Comparison of ENCODE assay signal across 12 cellular contexts in the genomic region with DNA sequence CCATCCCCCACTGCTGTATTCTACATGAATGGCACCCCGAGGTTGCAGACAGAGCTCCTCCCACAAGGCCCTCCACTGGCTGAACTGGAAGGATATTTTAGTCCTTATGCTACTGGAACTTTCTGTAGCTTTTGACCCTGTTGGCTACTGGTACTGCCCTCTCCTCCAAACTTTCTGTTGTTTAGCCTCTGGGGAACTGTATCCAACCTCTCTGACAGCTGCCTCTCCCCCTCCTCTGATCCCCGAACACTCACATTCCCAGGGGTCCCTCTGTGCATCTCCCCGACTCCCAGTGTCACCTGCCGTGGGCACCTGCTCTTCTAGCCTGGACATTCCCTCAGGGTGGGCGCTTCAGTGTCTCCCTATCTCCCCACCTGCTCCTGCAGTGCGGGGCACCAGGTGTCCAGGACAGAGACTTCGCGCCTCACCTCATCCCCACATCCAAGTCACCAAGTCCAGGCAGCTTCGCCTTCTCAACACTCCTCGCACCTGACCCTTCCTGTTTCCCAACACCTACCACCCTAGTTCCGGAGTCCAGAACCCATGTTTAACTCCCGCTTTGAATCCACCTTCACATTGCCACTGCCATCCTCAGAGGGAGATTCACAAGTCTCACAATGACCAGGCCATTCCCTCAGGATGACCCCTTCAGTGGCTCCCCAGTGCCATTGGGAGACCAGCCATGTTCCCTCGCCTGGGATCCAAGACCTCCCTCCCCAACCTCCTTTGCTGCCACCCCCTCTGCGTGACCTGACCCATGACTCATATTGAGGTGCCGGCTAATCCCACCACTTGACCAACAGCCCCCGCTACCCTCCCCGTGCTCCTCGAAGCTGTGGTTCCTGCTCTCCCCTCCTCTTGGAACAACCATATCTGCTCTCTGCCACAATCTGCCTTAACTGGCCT. TPM values are rescaled to one million over a fixed set of nuclear protein-coding genes. Genes with fewer than 3 reads are reported as not detected.
DNase-seq lines count a peak whose midpoint lies in the region; ATAC-seq and TF ChIP-seq lines count a peak whose summit lies in the region.
"Had no signal": no experiment of that assay in that cellular context is flagged by ENCODE, and none has a peak within 500 bp of the region (broad histone marks: within the 10 kb centered on the region; RNA-seq: fewer than 3 reads in every experiment).

No MANE protein-coding gene starts in this region.

- H3K27me3 Mint-ChIP-seq in CD14-positive monocyte (ENCODE audit: low read depth in 3 of 3) = no peaks in the 10 kb centered on the region
- peaks cover 2% of the 10 kb centered on the region for H3K27me3 Mint-ChIP-seq in endodermal cell (ENCODE audit: insufficient read depth)
- H3K27me3 Mint-ChIP-seq in nephron progenitor cell (ENCODE audit: low read depth, poor library complexity) = peaks cover 16% of the 10 kb centered on the region

- no peak for ATAC-seq in RWPE2 (ENCODE audit: low read depth)
- no peak for ATAC-seq in HG03442 (IDR thresholded peaks at IDR 0.05; ENCODE audit: unreplicated experiment)
- no peak for ATAC-seq in GM19324 (IDR thresholded peaks at IDR 0.05; ENCODE audit: low FRiP score, unreplicated experiment)
- ATAC-seq: HCT116 had no signal

- H3K27me3 ChIP-seq in RWPE2 (ENCODE audit: insufficient read depth, poor library complexity, severe bottlenecking) = no peaks in the 10 kb centered on the region
- peaks cover 6% of the 10 kb centered on the region for H3K27me3 ChIP-seq in endodermal cell (ENCODE audit: control insufficient read depth, insufficient read depth, low read length, poor library complexity, severe bottlenecking)
- H3K27me3 ChIP-seq: thyroid gland had no signal

- intact Hi-C loops in CD14-positive monocyte (cut with micrococcal nuclease) = no loop called here

- H3K27ac ChIP-seq in RWPE2 (ENCODE audit: poor library complexity, severe bottlenecking) (peak overlapping the region; percentile 39), endodermal cell (ENCODE audit: low read depth, low read length) (peak overlapping the region; percentile 9)
- H3K27ac ChIP-seq: thyroid gland had no signal

- WGBS in endodermal cell (ENCODE audit: insufficient coverage in 1 of 2, insufficient read length in 1 of 2), 2 experiments = 90 to 91% methylated on average over 7 to 18 of the region's 18 CpGs

- peaks cover 7% of the 10 kb centered on the region for H3K4me1 ChIP-seq in RWPE2 (ENCODE audit: insufficient read depth, poor library complexity, severe bottlenecking)
- H3K4me1 ChIP-seq in endodermal cell (ENCODE audit: control insufficient read depth, insufficient read depth, low read length) = peaks cover 12% of the 10 kb centered on the region

- no peak for TF ChIP-seq CTCF in CD14-positive monocyte (IDR thresholded peaks at IDR 0.05)
- no peak for TF ChIP-seq CTCF in RWPE2 (IDR thresholded peaks at IDR 0.05; ENCODE audit: poor library complexity, severe bottlenecking)
- TF ChIP-seq CTCF in endodermal cell (conservative IDR thresholded peaks at IDR 0.05) = no peak
- no peak for TF ChIP-seq CTCF in nephron progenitor cell (IDR thresholded peaks at IDR 0.05)

- H3K36me3 ChIP-seq in RWPE2 (ENCODE audit: low read depth) = no peaks in the 10 kb centered on the region
- H3K36me3 ChIP-seq in endodermal cell (ENCODE audit: control insufficient read depth, insufficient read depth, low read length) = no peaks in the 10 kb centered on the region
- H3K36me3 ChIP-seq: thyroid gland had no signal

- H3K9ac ChIP-seq in endodermal cell (ENCODE audit: extremely low read depth, low read length, poor library complexity, severe bottlenecking) = no peak overlapping the region

- H3K27ac Mint-ChIP-seq in CD14-positive monocyte = peak overlapping the region in 4 of 7 donors; percentile 8 to 51 (median 18)
- H3K27ac Mint-ChIP-seq in endodermal cell = peak overlapping the region; percentile 84
- H3K27ac Mint-ChIP-seq in nephron progenitor cell = peak overlapping the region; percentile 46

- H3K36me3 Mint-ChIP-seq in CD14-positive monocyte (peaks cover 40 to 42% of the 10 kb centered on the region in 2 donors), endodermal cell (ENCODE audit: low read depth) (peaks cover 45% of the 10 kb centered on the region), nephron progenitor cell (ENCODE audit: low read depth) (no peaks in the 10 kb centered on the region)

- H3K9me3 Mint-ChIP-seq in CD14-positive monocyte (no peaks in the 10 kb centered on the region), endodermal cell (no peaks in the 10 kb centered on the region), nephron progenitor cell (no peaks in the 10 kb centered on the region)

- H3K4me3 ChIP-seq in RWPE2 (ENCODE audit: severe bottlenecking) = no peak overlapping the region
- no peak overlapping the region for H3K4me3 ChIP-seq in endodermal cell (ENCODE audit: low read length)
- H3K4me3 ChIP-seq: thyroid gland had no signal

- DNase-seq in CD14-positive monocyte (ENCODE audit: low spot score) (no peak), RWPE2 (ENCODE audit: low spot score) (no peak), endodermal cell (peak; percentile 26), nephron progenitor cell (no peak), KG1 (lab: John Stamatoyannopoulos, UW) (no peak), NCI-H2171 treated with DMSO at 0.1 percent for 48 hours (lab: John Stamatoyannopoulos, UW) (no peak)
- DNase-seq: amniotic stem cell, RPMI8226, thyroid gland had no signal

- peaks cover 5% of the 10 kb centered on the region for H3K4me1 Mint-ChIP-seq in CD14-positive monocyte
- H3K4me1 Mint-ChIP-seq in endodermal cell = peaks cover 34% of the 10 kb centered on the region
- peaks cover 45% of the 10 kb centered on the region for H3K4me1 Mint-ChIP-seq in nephron progenitor cell

- H3K4me3 Mint-ChIP-seq in CD14-positive monocyte (no peak overlapping the region), endodermal cell (peak overlapping the region; percentile 4), nephron progenitor cell (peak overlapping the region; percentile 46)

- H3K9me3 ChIP-seq in RWPE2 (ENCODE audit: severe bottlenecking) = no peaks in the 10 kb centered on the region
- no peaks in the 10 kb centered on the region for H3K9me3 ChIP-seq in endodermal cell (ENCODE audit: control insufficient read depth, low read length)
- H3K9me3 ChIP-seq: thyroid gland had no signal

RNA-seq across cellular contexts. Expression of gene BDH1, which starts 34.2 kb away (rescaled TPM):
- polyA plus RNA-seq in CD14-positive monocyte = 1 to 10 TPM; 2.8 to 5.3 TPM
- total RNA-seq in endodermal cell = 10 to 100 TPM; 32.5 to 49.0 TPM
- 11.3 TPM for polyA plus RNA-seq in endodermal cell (2013, experiment 1 of 2)
- polyA plus RNA-seq in endodermal cell (2013, experiment 2 of 2) = 8.7 TPM

Comparison
In these comparisons a context has a peak if more than half of its experiments do, and no peak if none do; other contexts are left out.
1. H3K27ac Mint-ChIP-seq: peak in every context shown above with its lines; median percentile 84 in endodermal cell; 46 in nephron progenitor cell; 18 in CD14-positive monocyte.
2. H3K4me3 Mint-ChIP-seq: peak in endodermal cell (single experiment) and nephron progenitor cell (single experiment); none in CD14-positive monocyte (0 of 2).